In genomic region chr1:8889103-8889846, GRCh38 we compare ENCODE assay signal across 15 cellular contexts. TPM values are rescaled to one million over a fixed set of nuclear protein-coding genes. Genes with fewer than 3 reads are reported as not detected.
A peak's percentile ranks its signal among the peaks of the same experiment; 100 is the strongest.
DNase-seq lines count a peak whose midpoint lies in the region; ATAC-seq and TF ChIP-seq lines count a peak whose summit lies in the region.
"Had no signal": no experiment of that assay in that cellular context is flagged by ENCODE, and none has a peak within 500 bp of the region (broad histone marks: within the 10 kb centered on the region; RNA-seq: fewer than 3 reads in every experiment).

No MANE protein-coding gene starts in this region.

- H3K4me3 Mint-ChIP-seq in activated CD8-positive, alpha-beta T cell treated with anti-CD3 and anti-CD28 coated beads, Interleukin-2, amount 10 ng/mL, durations not matched to agents 7 days and 5 days = no peak overlapping the region
- no peak overlapping the region for H3K4me3 Mint-ChIP-seq in activated CD4-positive, alpha-beta T cell treated with anti-CD3 and anti-CD28 coated beads, Interleukin-2, amount 10 ng/mL, durations not matched to agents 24 days and 14 days
- H3K4me3 Mint-ChIP-seq: activated CD8-positive, alpha-beta memory T cell treated with anti-CD3 and anti-CD28 coated beads, Interleukin-2, amount 10 ng/mL, durations not matched to agents 7 days and 5 days; naive thymus-derived CD4-positive, alpha-beta T cell; T-helper 1 cell treated with Interleukin-12 subunit alpha and Interleukin-12 subunit beta and Interleukin-4 antibody, amounts not matched to agents 30 μg/mL and 1 μg/mL, for 36 hours had no signal

- TF ChIP-seq CTCF in right atrium auricular region (IDR thresholded peaks at IDR 0.05) = no peak
- no peak for TF ChIP-seq CTCF in suprapubic skin (IDR thresholded peaks at IDR 0.05)

- CTCF ChIA-PET in activated CD8-positive, alpha-beta T cell treated with anti-CD3 and anti-CD28 coated beads, Interleukin-2, amount 10 ng/mL, durations not matched to agents 7 days and 5 days (lab: Charles Lee) = no interaction called here

- POLR2A ChIA-PET in activated CD8-positive, alpha-beta T cell treated with anti-CD3 and anti-CD28 coated beads, Interleukin-2, amount 10 ng/mL, durations not matched to agents 7 days and 5 days (lab: Charles Lee) = no interaction called here

- H3K4me3 ChIP-seq in right atrium auricular region (no peak overlapping the region), suprapubic skin (no peak overlapping the region)

- DNase-seq in HuH-7 (ENCODE audit: low spot score) (peak; percentile 41), astrocyte of the hippocampus (ENCODE audit: low read depth, low spot score) (peak; percentile 39), right atrium auricular region (ENCODE audit: low spot score) (peak; percentile 71), suprapubic skin (ENCODE audit: low spot score in 2 of 2) (no peak), NOMO-1 (lab: John Stamatoyannopoulos, UW; ENCODE audit: unreplicated experiment in 2 of 2) (no peak)
- DNase-seq in activated CD8-positive, alpha-beta T cell treated with anti-CD3 and anti-CD28 coated beads, Interleukin-2, amount 10 ng/mL, durations not matched to agents 7 days and 5 days = no peak
- DNase-seq in activated CD4-positive, alpha-beta T cell treated with anti-CD3 and anti-CD28 coated beads, Interleukin-2, amount 10 ng/mL, durations not matched to agents 24 days and 14 days = no peak
- DNase-seq: activated CD8-positive, alpha-beta memory T cell treated with anti-CD3 and anti-CD28 coated beads, Interleukin-2, amount 10 ng/mL, durations not matched to agents 7 days and 5 days; naive thymus-derived CD4-positive, alpha-beta T cell; NCI-H526 treated with DMSO at 0.1 percent for 48 hours; stimulated activated CD4-positive, alpha-beta T cell treated with anti-CD3 and anti-CD28 coated beads, Interleukin-2, amount 100 ng/mL, for 24 hours had no signal

- peaks cover 7% of the 10 kb centered on the region for H3K36me3 Mint-ChIP-seq in activated CD8-positive, alpha-beta T cell treated with anti-CD3 and anti-CD28 coated beads, Interleukin-2, amount 10 ng/mL, durations not matched to agents 7 days and 5 days (ENCODE audit: low read depth)
- H3K36me3 Mint-ChIP-seq in activated CD4-positive, alpha-beta T cell treated with anti-CD3 and anti-CD28 coated beads, Interleukin-2, amount 10 ng/mL, durations not matched to agents 24 days and 14 days (ENCODE audit: low read depth) = no peaks in the 10 kb centered on the region

- H3K27me3 ChIP-seq in right atrium auricular region (no peaks in the 10 kb centered on the region), suprapubic skin (no peaks in the 10 kb centered on the region)

- no peak overlapping the region for H3K27ac Mint-ChIP-seq in activated CD8-positive, alpha-beta T cell treated with anti-CD3 and anti-CD28 coated beads, Interleukin-2, amount 10 ng/mL, durations not matched to agents 7 days and 5 days
- H3K27ac Mint-ChIP-seq in activated CD4-positive, alpha-beta T cell treated with anti-CD3 and anti-CD28 coated beads, Interleukin-2, amount 10 ng/mL, durations not matched to agents 24 days and 14 days = no peak overlapping the region
- H3K27ac Mint-ChIP-seq: activated CD8-positive, alpha-beta memory T cell treated with anti-CD3 and anti-CD28 coated beads, Interleukin-2, amount 10 ng/mL, durations not matched to agents 7 days and 5 days; naive thymus-derived CD4-positive, alpha-beta T cell; T-helper 1 cell treated with Interleukin-12 subunit alpha and Interleukin-12 subunit beta and Interleukin-4 antibody, amounts not matched to agents 30 μg/mL and 1 μg/mL, for 36 hours had no signal

- peaks cover 5% of the 10 kb centered on the region for H3K4me1 Mint-ChIP-seq in activated CD8-positive, alpha-beta T cell treated with anti-CD3 and anti-CD28 coated beads, Interleukin-2, amount 10 ng/mL, durations not matched to agents 7 days and 5 days (ENCODE audit: low read depth)
- peaks cover 7% of the 10 kb centered on the region for H3K4me1 Mint-ChIP-seq in activated CD4-positive, alpha-beta T cell treated with anti-CD3 and anti-CD28 coated beads, Interleukin-2, amount 10 ng/mL, durations not matched to agents 24 days and 14 days

- no peaks in the 10 kb centered on the region for H3K9me3 Mint-ChIP-seq in activated CD8-positive, alpha-beta T cell treated with anti-CD3 and anti-CD28 coated beads, Interleukin-2, amount 10 ng/mL, durations not matched to agents 7 days and 5 days (ENCODE audit: insufficient read depth)
- no peaks in the 10 kb centered on the region for H3K9me3 Mint-ChIP-seq in activated CD4-positive, alpha-beta T cell treated with anti-CD3 and anti-CD28 coated beads, Interleukin-2, amount 10 ng/mL, durations not matched to agents 24 days and 14 days
- H3K9me3 Mint-ChIP-seq: naive thymus-derived CD4-positive, alpha-beta T cell; T-helper 1 cell treated with Interleukin-12 subunit alpha and Interleukin-12 subunit beta and Interleukin-4 antibody, amounts not matched to agents 30 μg/mL and 1 μg/mL, for 36 hours had no signal

- 61% methylated on average over 11 of the region's 11 CpGs for WGBS in suprapubic skin

- H3K27me3 Mint-ChIP-seq in activated CD8-positive, alpha-beta T cell treated with anti-CD3 and anti-CD28 coated beads, Interleukin-2, amount 10 ng/mL, durations not matched to agents 7 days and 5 days (ENCODE audit: low read depth) = no peaks in the 10 kb centered on the region
- H3K27me3 Mint-ChIP-seq in activated CD4-positive, alpha-beta T cell treated with anti-CD3 and anti-CD28 coated beads, Interleukin-2, amount 10 ng/mL, durations not matched to agents 24 days and 14 days = no peaks in the 10 kb centered on the region
- H3K27me3 Mint-ChIP-seq: activated CD8-positive, alpha-beta memory T cell treated with anti-CD3 and anti-CD28 coated beads, Interleukin-2, amount 10 ng/mL, durations not matched to agents 7 days and 5 days; naive thymus-derived CD4-positive, alpha-beta T cell had no signal

- H3K36me3 ChIP-seq in right atrium auricular region = no peaks in the 10 kb centered on the region
- H3K36me3 ChIP-seq in suprapubic skin = no peaks in the 10 kb centered on the region

- TF ChIP-seq EP300 in suprapubic skin (IDR thresholded peaks at IDR 0.05) = no peak

- TF ChIP-seq POLR2A in suprapubic skin (IDR thresholded peaks at IDR 0.05) = no peak

- intact Hi-C loops in activated CD4-positive, alpha-beta T cell treated with anti-CD3 and anti-CD28 coated beads, Interleukin-2, amount 10 ng/mL, durations not matched to agents 24 days and 14 days (cut with micrococcal nuclease) = no loop called here

- H3K4me1 ChIP-seq in right atrium auricular region (peaks cover 0 to 11% of the 10 kb centered on the region in 2 donors), suprapubic skin (peaks cover 21% of the 10 kb centered on the region)

- H3K9me3 ChIP-seq in right atrium auricular region = no peaks in the 10 kb centered on the region
- H3K9me3 ChIP-seq in suprapubic skin = no peaks in the 10 kb centered on the region

- ATAC-seq in activated CD8-positive, alpha-beta T cell treated with anti-CD3 and anti-CD28 coated beads, Interleukin-2, amount 10 ng/mL, durations not matched to agents 7 days and 5 days = no peak
- no peak for ATAC-seq in GM19035 (IDR thresholded peaks at IDR 0.05; ENCODE audit: unreplicated experiment)
- ATAC-seq: activated CD8-positive, alpha-beta memory T cell treated with anti-CD3 and anti-CD28 coated beads, Interleukin-2, amount 10 ng/mL, durations not matched to agents 7 days and 5 days had no signal

- H3K27ac ChIP-seq in right atrium auricular region = peak overlapping the region; percentile 70 to 88
- peak overlapping the region; percentile 68 for H3K27ac ChIP-seq in suprapubic skin

RNA-seq across cellular contexts. Expression of gene ENO1, which starts 10.8 kb away (rescaled TPM):
- total RNA-seq in right atrium auricular region = 100 to 1,000 TPM; 149 to 334 TPM
- 100 to 1,000 TPM; 406 to 694 (median 578) TPM for total RNA-seq in suprapubic skin
- total RNA-seq in activated CD8-positive, alpha-beta T cell treated with anti-CD3 and anti-CD28 coated beads, Interleukin-2, amount 10 ng/mL, durations not matched to agents 7 days and 5 days = 1,000 to 10,000 TPM; 3,150 to 3,216 TPM
- 3,899 and 3,999 TPM in 2 replicates for total RNA-seq in activated CD4-positive, alpha-beta T cell treated with anti-CD3 and anti-CD28 coated beads, Interleukin-2, amount 10 ng/mL, durations not matched to agents 24 days and 14 days

RNA-seq across cellular contexts. Expression of gene CA6, which starts 56.4 kb away (rescaled TPM):
- not detected for total RNA-seq in right atrium auricular region
- total RNA-seq in suprapubic skin = 10 to 100 TPM in 3 of 4 donors, 1 to 10 TPM in 1; 9.5 to 57.9 (median 38.7) TPM
- 1 to 10 TPM; 6.3 to 6.4 TPM for total RNA-seq in activated CD8-positive, alpha-beta T cell treated with anti-CD3 and anti-CD28 coated beads, Interleukin-2, amount 10 ng/mL, durations not matched to agents 7 days and 5 days
- total RNA-seq in activated CD4-positive, alpha-beta T cell treated with anti-CD3 and anti-CD28 coated beads, Interleukin-2, amount 10 ng/mL, durations not matched to agents 24 days and 14 days = 1.0 and 1.3 TPM in 2 replicates
- total RNA-seq: bronchial epithelial cell, subcutaneous adipose tissue had no signal

Comparison
In these comparisons a context has a peak if more than half of its experiments do, and no peak if none do; other contexts are left out.
1. DNase-seq: peak in HuH-7 (single experiment), astrocyte of the hippocampus (single experiment) and right atrium auricular region (single experiment); none in suprapubic skin (0 of 2), NOMO-1 (0 of 2), activated CD8-positive, alpha-beta T cell treated with anti-CD3 and anti-CD28 coated beads, Interleukin-2, amount 10 ng/mL, durations not matched to agents 7 days and 5 days (single experiment) and activated CD4-positive, alpha-beta T cell treated with anti-CD3 and anti-CD28 coated beads, Interleukin-2, amount 10 ng/mL, durations not matched to agents 24 days and 14 days (single experiment).